ENCODE assay signal across 9 cellular contexts in genomic region chr1:67723620-67724019, GRCh38. TPM values are rescaled to one million over a fixed set of nuclear protein-coding genes. Genes with fewer than 3 reads are reported as not detected.
A peak's percentile ranks its signal among the peaks of the same experiment; 100 is the strongest.
DNase-seq lines count a peak whose midpoint lies in the region; ATAC-seq and TF ChIP-seq lines count a peak whose summit lies in the region.
"Had no signal": no experiment of that assay in that cellular context is flagged by ENCODE, and none has a peak within 500 bp of the region (broad histone marks: within the 10 kb centered on the region; RNA-seq: fewer than 3 reads in every experiment).

No MANE protein-coding gene starts in this region.

- no peak for TF ChIP-seq POLR2A in suprapubic skin (IDR thresholded peaks at IDR 0.05)

- H3K9me3 ChIP-seq in AG04450 (ENCODE audit: control insufficient read depth, insufficient read depth, low read length) = no peaks in the 10 kb centered on the region
- no peaks in the 10 kb centered on the region for H3K9me3 ChIP-seq in suprapubic skin

- TF ChIP-seq CTCF in AG04450 (IDR thresholded peaks at IDR 0.05; ENCODE audit: low read depth, low read length) (no peak), suprapubic skin (IDR thresholded peaks at IDR 0.05) (no peak)

- H3K4me3 ChIP-seq in AG04450 (ENCODE audit: low read depth, low read length) = no peak overlapping the region
- H3K4me3 ChIP-seq in suprapubic skin = no peak overlapping the region

- H3K4me1 ChIP-seq in suprapubic skin = peaks cover 54% of the 10 kb centered on the region

- H3K27me3 ChIP-seq in AG04450 (ENCODE audit: control insufficient read depth, insufficient read depth, low read length) (no peaks in the 10 kb centered on the region), suprapubic skin (no peaks in the 10 kb centered on the region)

- no peak for TF ChIP-seq EP300 in suprapubic skin (IDR thresholded peaks at IDR 0.05)

- 43% methylated on average over 2 of the region's 2 CpGs for WGBS in suprapubic skin

- ATAC-seq in GM21390 (IDR thresholded peaks at IDR 0.05; ENCODE audit: unreplicated experiment) (peak; percentile 75), HG03565 (IDR thresholded peaks at IDR 0.05; ENCODE audit: unreplicated experiment) (peak; percentile 78)

- DNase-seq in AG04450 (ENCODE audit: low read depth, low spot score) = no peak
- DNase-seq in epithelial cell of prostate (ENCODE audit: low read depth, low spot score) = peak; percentile 79
- no peak for DNase-seq in suprapubic skin (ENCODE audit: low spot score in 2 of 2)
- no peak for DNase-seq in activated effector memory CD4-positive, alpha-beta T cell treated with Interleukin-2 at 50 U/mL for 16 hours
- no peak for DNase-seq in NCI-H146 (lab: John Stamatoyannopoulos, UW)
- DNase-seq in NCI-H2227 treated with DMSO at 0.1 percent for 48 hours (lab: John Stamatoyannopoulos, UW) = no peak

- POLR2A ChIA-PET in AG04450 (lab: Yijun Ruan, JAX) = interaction anchor here (1.3 kb wide), 1 partner anchor 39 kb away, joined by 4 read pairs; the partner anchor contains the start of gene GADD45A

- H3K36me3 ChIP-seq in suprapubic skin = no peaks in the 10 kb centered on the region

- CTCF ChIA-PET in AG04450 (lab: Charles Lee) = interaction anchor here (0.6 to 1.0 kb wide), 2 partner anchors 43 to 189 kb away, joined by 3 to 6 read pairs; no protein-coding TSS in a partner anchor

- H3K27ac ChIP-seq in AG04450 (ENCODE audit: low read depth, low read length) (peak overlapping the region; percentile 11), epithelial cell of prostate (peak overlapping the region; percentile 96), suprapubic skin (peak overlapping the region; percentile 48)
- H3K27ac ChIP-seq: parathyroid adenoma had no signal

RNA-seq across cellular contexts. Expression of gene GADD45A, which starts 38.6 kb away (rescaled TPM):
- 33.7 and 41.8 TPM in 2 replicates for polyA plus RNA-seq in AG04450 (2011; rRNA removed)
- 12.3 and 14.6 TPM in 2 replicates for polyA minus RNA-seq in AG04450 (2011; rRNA and poly(A)+ RNA removed)
- 10 to 100 TPM; 25.4 to 44.6 (median 26.6) TPM for total RNA-seq in suprapubic skin

Comparison
In these comparisons a context has a peak if more than half of its experiments do, and no peak if none do; other contexts are left out.
1. H3K27ac ChIP-seq: peak in every context shown above with its lines; median percentile 96 in epithelial cell of prostate; 48 in suprapubic skin; 11 in AG04450.